In the genomic region with DNA sequence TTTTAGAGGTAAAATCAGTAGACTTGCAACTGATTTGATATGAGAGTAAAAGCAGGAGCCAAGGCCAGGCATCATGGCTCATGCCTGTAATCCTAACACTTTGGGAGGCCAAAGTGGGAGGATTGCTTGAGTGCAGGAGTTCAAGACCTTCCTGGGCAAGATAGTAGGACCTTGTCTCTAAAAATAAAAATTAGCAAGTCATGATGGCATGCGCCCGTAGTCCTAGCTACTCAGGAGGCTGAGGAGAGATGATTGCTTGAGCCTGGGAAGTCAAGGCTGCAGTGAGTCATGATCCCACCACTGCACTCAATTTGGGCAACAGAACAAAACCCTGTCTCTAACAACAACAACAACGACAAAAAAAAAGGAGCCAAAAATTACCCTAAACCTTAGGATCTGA, we compare ENCODE assay signal across 17 cellular contexts. TPM values are rescaled to one million over a fixed set of nuclear protein-coding genes. Genes with fewer than 3 reads are reported as not detected.
A peak's percentile ranks its signal among the peaks of the same experiment; 100 is the strongest.
DNase-seq lines count a peak whose midpoint lies in the region; ATAC-seq and TF ChIP-seq lines count a peak whose summit lies in the region.
"Had no signal": no experiment of that assay in that cellular context is flagged by ENCODE, and none has a peak within 500 bp of the region (broad histone marks: within the 10 kb centered on the region; RNA-seq: fewer than 3 reads in every experiment).

No MANE protein-coding gene starts in this region.

- CTCF ChIA-PET in activated naive CD4-positive, alpha-beta T cell treated with anti-CD3 and anti-CD28 coated beads for 36 hours (lab: Charles Lee) = interaction anchor here (0.7 to 2.1 kb wide), 7 partner anchors 10 to 263 kb away, joined by 3 to 9 read pairs (median 4); no protein-coding TSS in a partner anchor

- H3K4me3 ChIP-seq in fibroblast of lung (replicated peaks in 1 of 4; ENCODE audit: control extremely low read depth in 1 of 4, insufficient read depth in 1 of 4, low read depth in 3 of 4, low read length in 4 of 4) (no peak overlapping the region), MM.1S (ENCODE audit: low read length) (no peak overlapping the region)
- H3K4me3 ChIP-seq: BLaER1 had no signal

- peak overlapping the region; percentile 15 for H3K27ac ChIP-seq in fibroblast of lung (ENCODE audit: insufficient read depth, low read length)
- H3K27ac ChIP-seq in MM.1S (ENCODE audit: low read length) = no peak overlapping the region
- H3K27ac ChIP-seq: BLaER1 had no signal

- H3K4me1 Mint-ChIP-seq in activated naive CD4-positive, alpha-beta T cell treated with anti-CD3 and anti-CD28 coated beads for 36 hours (ENCODE audit: low read depth) = peaks cover 59% of the 10 kb centered on the region
- H3K4me1 Mint-ChIP-seq in stimulated activated memory B cell treated with anti-CD40 and anti-IgM and Interleukin-4, amounts not matched to agents 10 μg/mL and 1 μg/mL and 100 μg/mL, for 72 hours = peaks cover 64% of the 10 kb centered on the region

- H3K4me1 ChIP-seq in fibroblast of lung (ENCODE audit: control insufficient read depth, extremely low read depth, insufficient read depth, low read length) (no peaks in the 10 kb centered on the region), MM.1S (ENCODE audit: low read length) (peaks cover 5% of the 10 kb centered on the region; the same call in 1 of the 2 replicates)

- DNase-seq in activated naive CD4-positive, alpha-beta T cell treated with anti-CD3 and anti-CD28 coated beads for 36 hours = no peak
- no peak for DNase-seq in activated naive CD4-positive, alpha-beta T cell (lab: John Stamatoyannopoulos, UW)
- DNase-seq in RPMI7951 (ENCODE audit: low read depth) (peak; percentile 67), fibroblast of lung (ENCODE audit: low read depth in 2 of 2) (peak; percentile 54 to 82), DMS 273 (lab: John Stamatoyannopoulos, UW; ENCODE audit: unreplicated experiment) (no peak), MM.1S (no peak), T-helper 9 cell (no peak)
- DNase-seq: activated CD4-positive, alpha-beta T cell treated with anti-CD3 and anti-CD28 coated beads for 4 hours; anterior cingulate cortex; H7; KBM-7; NCI-H2227 treated with DMSO at 0.1 percent for 48 hours; SIG-M5; stimulated activated CD4-positive, alpha-beta T cell treated with anti-CD3 and anti-CD28 coated beads, Interleukin-15, amount 100 ng/mL, for 24 hours had no signal

- no peaks in the 10 kb centered on the region for H3K27me3 ChIP-seq in fibroblast of lung (ENCODE audit: control insufficient read depth, insufficient read depth, low read length)
- H3K27me3 ChIP-seq in MM.1S (replicated peaks; ENCODE audit: insufficient read depth, low read length) = no peaks in the 10 kb centered on the region
- H3K27me3 ChIP-seq: BLaER1 had no signal

- H4K20me1 ChIP-seq in fibroblast of lung (ENCODE audit: control insufficient read depth, extremely low read depth, insufficient read depth, low read length) (no peaks in the 10 kb centered on the region), MM.1S (ENCODE audit: insufficient read depth, low read length) (no peaks in the 10 kb centered on the region)

- H3K9me3 ChIP-seq in fibroblast of lung (ENCODE audit: control insufficient read depth, insufficient read depth, low read depth, low read length) (no peaks in the 10 kb centered on the region), MM.1S (replicated peaks; ENCODE audit: insufficient read depth, low read length) (no peaks in the 10 kb centered on the region)
- H3K9me3 ChIP-seq: BLaER1 had no signal

- intact Hi-C loops in activated naive CD4-positive, alpha-beta T cell treated with anti-CD3 and anti-CD28 coated beads for 36 hours (cut with micrococcal nuclease) = no loop called here

- H3K9me2 ChIP-seq in MM.1S (replicated peaks; ENCODE audit: insufficient read depth, low read length) = no peaks in the 10 kb centered on the region

- peaks cover 2% of the 10 kb centered on the region for H3K36me3 Mint-ChIP-seq in activated naive CD4-positive, alpha-beta T cell treated with anti-CD3 and anti-CD28 coated beads for 36 hours (ENCODE audit: low read depth)
- peaks cover 18% of the 10 kb centered on the region for H3K36me3 Mint-ChIP-seq in stimulated activated memory B cell treated with anti-CD40 and anti-IgM and Interleukin-4, amounts not matched to agents 10 μg/mL and 1 μg/mL and 100 μg/mL, for 72 hours
- H3K36me3 Mint-ChIP-seq: stimulated activated effector memory CD8-positive, alpha-beta T cell treated with anti-CD3 and anti-CD28 coated beads, Interleukin-12 subunit alpha, Interleukin-12 subunit beta, amount 100 ng/mL, for 72 hours had no signal

- ATAC-seq in stimulated activated memory B cell treated with anti-CD40 and anti-IgM and Interleukin-4, amounts not matched to agents 10 μg/mL and 1 μg/mL and 100 μg/mL, for 72 hours = no peak
- ATAC-seq: stimulated activated effector memory CD8-positive, alpha-beta T cell treated with anti-CD3 and anti-CD28 coated beads, Interleukin-12 subunit alpha, Interleukin-12 subunit beta, amount 100 ng/mL, for 72 hours had no signal

- no peak overlapping the region for H3K4me3 Mint-ChIP-seq in activated naive CD4-positive, alpha-beta T cell treated with anti-CD3 and anti-CD28 coated beads for 36 hours
- H3K4me3 Mint-ChIP-seq in stimulated activated memory B cell treated with anti-CD40 and anti-IgM and Interleukin-4, amounts not matched to agents 10 μg/mL and 1 μg/mL and 100 μg/mL, for 72 hours = no peak overlapping the region

- H3K36me3 ChIP-seq in fibroblast of lung (ENCODE audit: control insufficient read depth, insufficient read depth, low read length) = no peaks in the 10 kb centered on the region
- no peaks in the 10 kb centered on the region for H3K36me3 ChIP-seq in MM.1S (replicated peaks; ENCODE audit: insufficient read depth, low read length)

- H3K79me2 ChIP-seq in fibroblast of lung (ENCODE audit: control insufficient read depth, insufficient read depth, low read length) (peaks cover 9% of the 10 kb centered on the region), MM.1S (ENCODE audit: low read length) (peaks cover 50% of the 10 kb centered on the region)

- H3F3A ChIP-seq in MM.1S (ENCODE audit: insufficient read depth, low read length) = peaks cover 11% of the 10 kb centered on the region; the same call in 1 of the 2 replicates

- no peak overlapping the region for H3K9ac ChIP-seq in fibroblast of lung (ENCODE audit: insufficient read depth, low read length)
- no peak overlapping the region for H3K9ac ChIP-seq in MM.1S (ENCODE audit: low read length)
- H3K9ac ChIP-seq: BLaER1 had no signal

- H3K4me2 ChIP-seq in fibroblast of lung (ENCODE audit: extremely low read depth, insufficient read depth, low read length) = no peak overlapping the region
- H3K4me2 ChIP-seq in MM.1S (ENCODE audit: low read depth, low read length) = no peak overlapping the region

- H2AFZ ChIP-seq in fibroblast of lung (ENCODE audit: low read length) (no peak overlapping the region), MM.1S (ENCODE audit: low read length) (no peak overlapping the region)

- peaks cover 1% of the 10 kb centered on the region for H3K9me3 Mint-ChIP-seq in activated naive CD4-positive, alpha-beta T cell treated with anti-CD3 and anti-CD28 coated beads for 36 hours
- H3K9me3 Mint-ChIP-seq in stimulated activated memory B cell treated with anti-CD40 and anti-IgM and Interleukin-4, amounts not matched to agents 10 μg/mL and 1 μg/mL and 100 μg/mL, for 72 hours = no peaks in the 10 kb centered on the region
- H3K9me3 Mint-ChIP-seq: stimulated activated effector memory CD8-positive, alpha-beta T cell treated with anti-CD3 and anti-CD28 coated beads, Interleukin-12 subunit alpha, Interleukin-12 subunit beta, amount 100 ng/mL, for 72 hours had no signal

- peak overlapping the region; percentile 81 for H3K27ac Mint-ChIP-seq in activated naive CD4-positive, alpha-beta T cell treated with anti-CD3 and anti-CD28 coated beads for 36 hours
- peak overlapping the region; percentile 86 for H3K27ac Mint-ChIP-seq in stimulated activated memory B cell treated with anti-CD40 and anti-IgM and Interleukin-4, amounts not matched to agents 10 μg/mL and 1 μg/mL and 100 μg/mL, for 72 hours

- TF ChIP-seq CTCF in fibroblast of lung (conservative IDR thresholded peaks at IDR 0.05 in 1 of 2, IDR thresholded peaks at IDR 0.05 in 1 of 2; ENCODE audit: low read depth in 1 of 2, low read length in 2 of 2) = no peak
- no peak for TF ChIP-seq CTCF in MM.1S (IDR thresholded peaks at IDR 0.05; ENCODE audit: low read length)

- no peaks in the 10 kb centered on the region for H3K27me3 Mint-ChIP-seq in activated naive CD4-positive, alpha-beta T cell treated with anti-CD3 and anti-CD28 coated beads for 36 hours (ENCODE audit: low read depth)
- no peaks in the 10 kb centered on the region for H3K27me3 Mint-ChIP-seq in stimulated activated memory B cell treated with anti-CD40 and anti-IgM and Interleukin-4, amounts not matched to agents 10 μg/mL and 1 μg/mL and 100 μg/mL, for 72 hours

RNA-seq across cellular contexts. Expression of a gene that starts 13.5 kb away (rescaled TPM):
- total RNA-seq in activated naive CD4-positive, alpha-beta T cell treated with anti-CD3 and anti-CD28 coated beads for 36 hours = 10 to 100 TPM; 65.7 to 66.4 TPM
- 28.8 and 29.8 TPM in 2 replicates for total RNA-seq in RPMI7951 (2014; rRNA removed; shearing (Covaris generic))
- total RNA-seq in fibroblast of lung = 32.1 and 47.9 TPM in 2 replicates
- 26.6 and 33.7 TPM in 2 replicates for polyA plus RNA-seq in fibroblast of lung
- polyA plus RNA-seq in fibroblast of lung (2012) = 38.1 and 45.6 TPM in 2 replicates
- polyA minus RNA-seq in fibroblast of lung (ENCODE audit: low replicate concordance) = 45.7 and 68.7 TPM in 2 replicates

RNA-seq across cellular contexts. Expression of a gene that starts 37.6 kb away (rescaled TPM):
- total RNA-seq in activated naive CD4-positive, alpha-beta T cell treated with anti-CD3 and anti-CD28 coated beads for 36 hours = 100 to 1,000 TPM; 125 to 129 TPM
- total RNA-seq in RPMI7951 (2014; rRNA removed; shearing (Covaris generic)) = 129 and 169 TPM in 2 replicates
- total RNA-seq in fibroblast of lung = 67.0 and 92.7 TPM in 2 replicates
- polyA plus RNA-seq in fibroblast of lung = 89.8 and 112 TPM in 2 replicates
- polyA plus RNA-seq in fibroblast of lung (2012) = 68.7 and 84.4 TPM in 2 replicates
- 51.1 and 77.8 TPM in 2 replicates for polyA minus RNA-seq in fibroblast of lung (ENCODE audit: low replicate concordance)

Comparison
In these comparisons a context has a peak if more than half of its experiments do, and no peak if none do; other contexts are left out.
1. DNase-seq: peak in RPMI7951 (single experiment) and fibroblast of lung (2 of 2); none in activated naive CD4-positive, alpha-beta T cell treated with anti-CD3 and anti-CD28 coated beads for 36 hours (single experiment), activated naive CD4-positive, alpha-beta T cell (0 of 4), DMS 273 (single experiment), MM.1S (single experiment) and T-helper 9 cell (single experiment).